In genomic region chr16:3119286-3119685, GRCh38 we compare ENCODE assay signal across 25 cellular contexts. TPM values are rescaled to one million over a fixed set of nuclear protein-coding genes. Genes with fewer than 3 reads are reported as not detected.
"Had no signal": no experiment of that assay in that cellular context is flagged by ENCODE, and none has a peak within 500 bp of the region (broad histone marks: within the 10 kb centered on the region; RNA-seq: fewer than 3 reads in every experiment).

No MANE protein-coding gene starts in this region.

- FAIRE-seq: HTR-8/SVneo, K562 had no signal

- H3K27ac ChIP-seq: HL-60, KMS-11 had no signal

- DNase-seq: Kasumi-1, MM.1S, NCI-H1092 treated with DMSO at 0.1 percent for 48 hours, NCI-H1436, NCI-H187, NCI-H2029, NCI-H2081 treated with DMSO at 0.1 percent for 48 hours, NCI-H2171, NCI-H226, NCI-H446, NCI-H510A, NCI-H524 treated with DMSO at 0.1 percent for 48 hours, NCI-H69, NCI-H774, SIG-M5, SK-N-SH, SW 1271 had no signal

- H3K9me3 ChIP-seq: SK-N-SH had no signal

- H3K4me3 ChIP-seq: K562 had no signal

- H3K4me2 ChIP-seq: KMS-11, SK-N-SH had no signal

- ATAC-seq: K562, Right ventricle myocardium inferior had no signal

RNA-seq across cellular contexts. Expression of gene ZNF205, which starts 6.9 kb away (rescaled TPM):
- polyA plus RNA-seq: IgD-negative memory B cell had no signal

RNA-seq across cellular contexts. Expression of gene ZSCAN10, which starts 20.2 kb away (rescaled TPM):
- total RNA-seq: M059J, Right ventricle myocardium inferior had no signal
- polyA plus RNA-seq: IgD-negative memory B cell, K562 had no signal

RNA-seq across cellular contexts. Expression of gene IL32, which starts 53.8 kb away (rescaled TPM):
- total RNA-seq: SK-MEL-5 had no signal
